ENCODE assay signal across 1 cellular context in the genomic region with DNA sequence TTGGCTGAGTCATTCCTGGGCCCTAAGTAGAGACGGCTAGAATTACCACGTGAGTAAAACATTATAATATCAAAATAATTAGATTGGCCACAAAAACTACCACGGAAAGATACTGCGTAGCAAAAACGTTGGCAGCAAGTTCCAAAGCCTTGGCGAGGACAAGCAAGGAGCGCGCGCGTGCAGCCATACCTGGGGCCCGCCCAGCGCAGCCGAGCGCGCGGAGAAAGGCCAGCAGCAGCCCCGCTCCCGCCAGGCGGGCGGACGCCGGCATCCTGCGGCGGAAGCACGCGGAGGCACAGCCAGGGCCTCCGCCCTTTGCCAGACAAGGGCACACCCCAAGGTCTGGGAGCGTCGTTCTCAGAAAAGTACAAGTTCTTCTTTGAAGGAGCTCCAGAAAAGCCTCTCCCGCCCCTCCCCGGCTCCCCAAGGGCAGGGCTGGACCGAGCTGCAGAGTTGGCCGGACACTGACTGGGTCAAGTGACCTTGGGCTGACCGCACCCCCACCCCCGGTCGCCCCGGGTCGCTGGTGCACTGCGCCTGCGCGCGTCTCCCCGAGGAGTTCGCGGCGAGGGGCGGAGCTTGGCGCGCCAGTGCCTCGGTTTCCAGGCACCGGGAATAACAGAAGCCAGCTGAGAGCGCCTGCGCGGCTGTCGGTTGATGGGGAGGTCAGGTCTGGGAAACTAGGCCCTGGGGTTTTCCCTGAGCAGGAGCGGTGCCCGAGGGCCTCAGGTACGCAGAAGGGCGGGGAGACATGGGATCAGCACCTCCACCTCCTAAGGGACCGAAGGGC.
TF ChIP-seq lines count a peak whose summit lies in the region.

Gene ZC2HC1C, plus strand, starts transcription at position 621 of the 790 bp plus-strand sequence. CDS start 933 bp downstream, outside the sequence.

TF ChIP-seq in K562, 482 proteins besides CTCF, POLR2A, EP300 and RAD21 (continued from another document and continues in another):
- no peak for TF ChIP-seq ZFP91 (CRISPR knock-in tag; IDR thresholded peaks at IDR 0.05)
- TF ChIP-seq CCNT2 (IDR thresholded peaks at IDR 0.05; ENCODE audit: borderline replicate concordance, extremely low read depth, insufficient read length, low read depth, low read length), result peak; percentile 90
- TF ChIP-seq, protein P1, sequence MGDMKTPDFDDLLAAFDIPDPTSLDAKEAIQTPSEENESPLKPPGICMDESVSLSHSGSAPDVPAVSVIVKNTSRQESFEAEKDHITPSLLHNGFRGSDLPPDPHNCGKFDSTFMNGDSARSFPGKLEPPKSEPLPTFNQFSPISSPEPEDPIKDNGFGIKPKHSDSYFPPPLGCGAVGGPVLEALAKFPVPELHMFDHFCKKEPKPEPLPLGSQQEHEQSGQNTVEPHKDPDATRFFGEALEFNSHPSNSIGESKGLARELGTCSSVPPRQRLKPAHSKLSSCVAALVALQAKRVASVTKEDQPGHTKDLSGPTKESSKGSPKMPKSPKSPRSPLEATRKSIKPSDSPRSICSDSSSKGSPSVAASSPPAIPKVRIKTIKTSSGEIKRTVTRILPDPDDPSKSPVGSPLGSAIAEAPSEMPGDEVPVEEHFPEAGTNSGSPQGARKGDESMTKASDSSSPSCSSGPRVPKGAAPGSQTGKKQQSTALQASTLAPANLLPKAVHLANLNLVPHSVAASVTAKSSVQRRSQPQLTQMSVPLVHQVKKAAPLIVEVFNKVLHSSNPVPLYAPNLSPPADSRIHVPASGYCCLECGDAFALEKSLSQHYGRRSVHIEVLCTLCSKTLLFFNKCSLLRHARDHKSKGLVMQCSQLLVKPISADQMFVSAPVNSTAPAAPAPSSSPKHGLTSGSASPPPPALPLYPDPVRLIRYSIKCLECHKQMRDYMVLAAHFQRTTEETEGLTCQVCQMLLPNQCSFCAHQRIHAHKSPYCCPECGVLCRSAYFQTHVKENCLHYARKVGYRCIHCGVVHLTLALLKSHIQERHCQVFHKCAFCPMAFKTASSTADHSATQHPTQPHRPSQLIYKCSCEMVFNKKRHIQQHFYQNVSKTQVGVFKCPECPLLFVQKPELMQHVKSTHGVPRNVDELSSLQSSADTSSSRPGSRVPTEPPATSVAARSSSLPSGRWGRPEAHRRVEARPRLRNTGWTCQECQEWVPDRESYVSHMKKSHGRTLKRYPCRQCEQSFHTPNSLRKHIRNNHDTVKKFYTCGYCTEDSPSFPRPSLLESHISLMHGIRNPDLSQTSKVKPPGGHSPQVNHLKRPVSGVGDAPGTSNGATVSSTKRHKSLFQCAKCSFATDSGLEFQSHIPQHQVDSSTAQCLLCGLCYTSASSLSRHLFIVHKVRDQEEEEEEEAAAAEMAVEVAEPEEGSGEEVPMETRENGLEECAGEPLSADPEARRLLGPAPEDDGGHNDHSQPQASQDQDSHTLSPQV (IDR thresholded peaks at IDR 0.05), result peak; percentile 82
- TF ChIP-seq, protein P2, sequence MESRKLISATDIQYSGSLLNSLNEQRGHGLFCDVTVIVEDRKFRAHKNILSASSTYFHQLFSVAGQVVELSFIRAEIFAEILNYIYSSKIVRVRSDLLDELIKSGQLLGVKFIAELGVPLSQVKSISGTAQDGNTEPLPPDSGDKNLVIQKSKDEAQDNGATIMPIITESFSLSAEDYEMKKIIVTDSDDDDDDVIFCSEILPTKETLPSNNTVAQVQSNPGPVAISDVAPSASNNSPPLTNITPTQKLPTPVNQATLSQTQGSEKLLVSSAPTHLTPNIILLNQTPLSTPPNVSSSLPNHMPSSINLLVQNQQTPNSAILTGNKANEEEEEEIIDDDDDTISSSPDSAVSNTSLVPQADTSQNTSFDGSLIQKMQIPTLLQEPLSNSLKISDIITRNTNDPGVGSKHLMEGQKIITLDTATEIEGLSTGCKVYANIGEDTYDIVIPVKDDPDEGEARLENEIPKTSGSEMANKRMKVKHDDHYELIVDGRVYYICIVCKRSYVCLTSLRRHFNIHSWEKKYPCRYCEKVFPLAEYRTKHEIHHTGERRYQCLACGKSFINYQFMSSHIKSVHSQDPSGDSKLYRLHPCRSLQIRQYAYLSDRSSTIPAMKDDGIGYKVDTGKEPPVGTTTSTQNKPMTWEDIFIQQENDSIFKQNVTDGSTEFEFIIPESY (CRISPR knock-in tag; IDR thresholded peaks at IDR 0.05), result peak; percentile 73
- TF ChIP-seq MAZ (CRISPR knock-in tag; conservative IDR thresholded peaks at IDR 0.05 in 1 of 2, IDR thresholded peaks at IDR 0.05 in 1 of 2), result peak; percentile 84 to 87
- no peak for TF ChIP-seq SAFB2 (IDR thresholded peaks at IDR 0.05; ENCODE audit: borderline replicate concordance, low read depth, low read length, severe bottlenecking)
- TF ChIP-seq TCF7 (IDR thresholded peaks at IDR 0.05; ENCODE audit: borderline replicate concordance), result no peak
- TF ChIP-seq, protein P3, sequence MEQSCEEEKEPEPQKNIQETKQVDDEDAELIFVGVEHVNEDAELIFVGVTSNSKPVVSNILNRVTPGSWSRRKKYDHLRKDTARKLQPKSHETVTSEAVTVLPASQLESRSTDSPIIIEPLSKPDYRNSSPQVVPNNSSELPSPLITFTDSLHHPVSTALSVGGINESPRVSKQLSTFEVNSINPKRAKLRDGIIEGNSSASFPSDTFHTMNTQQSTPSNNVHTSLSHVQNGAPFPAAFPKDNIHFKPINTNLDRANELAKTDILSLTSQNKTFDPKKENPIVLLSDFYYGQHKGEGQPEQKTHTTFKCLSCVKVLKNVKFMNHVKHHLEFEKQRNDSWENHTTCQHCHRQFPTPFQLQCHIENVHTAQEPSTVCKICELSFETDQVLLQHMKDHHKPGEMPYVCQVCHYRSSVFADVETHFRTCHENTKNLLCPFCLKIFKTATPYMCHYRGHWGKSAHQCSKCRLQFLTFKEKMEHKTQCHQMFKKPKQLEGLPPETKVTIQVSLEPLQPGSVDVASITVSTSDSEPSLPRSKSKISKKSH (CRISPR knock-in tag; IDR thresholded peaks at IDR 0.05), result no peak
- TF ChIP-seq NR2C1 (IDR thresholded peaks at IDR 0.05), result peak; percentile 85
- TF ChIP-seq NR2C1 (tag; IDR thresholded peaks at IDR 0.05), result peak; percentile 87
- no peak for TF ChIP-seq ZNF121 (CRISPR knock-in tag; conservative IDR thresholded peaks at IDR 0.05)
- TF ChIP-seq NEUROD1 (IDR thresholded peaks at IDR 0.05; ENCODE audit: borderline replicate concordance, low read depth, low read length, partially characterized antibody), result no peak
- TF ChIP-seq ZFP30 (CRISPR knock-in tag; IDR thresholded peaks at IDR 0.05; ENCODE audit: borderline replicate concordance), result no peak
- TF ChIP-seq VEZF1 (CRISPR knock-in tag; IDR thresholded peaks at IDR 0.05), result peak; percentile 82
- TF ChIP-seq, protein P4, sequence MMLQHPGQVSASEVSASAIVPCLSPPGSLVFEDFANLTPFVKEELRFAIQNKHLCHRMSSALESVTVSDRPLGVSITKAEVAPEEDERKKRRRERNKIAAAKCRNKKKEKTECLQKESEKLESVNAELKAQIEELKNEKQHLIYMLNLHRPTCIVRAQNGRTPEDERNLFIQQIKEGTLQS (IDR thresholded peaks at IDR 0.05), result 0 out of 2 replicates have a peak, but pooled peaks have one; percentile 52
- TF ChIP-seq, protein P4 (CRISPR knock-in tag; conservative IDR thresholded peaks at IDR 0.05), result no peak
- TF ChIP-seq FOXA3 (CRISPR knock-in tag; conservative IDR thresholded peaks at IDR 0.05 in 1 of 2, IDR thresholded peaks at IDR 0.05 in 1 of 2), result no peak
- no peak for TF ChIP-seq SMARCA4 (IDR thresholded peaks at IDR 0.05)
- TF ChIP-seq NR4A1 (CRISPR knock-in tag; IDR thresholded peaks at IDR 0.05), result no peak
- TF ChIP-seq NR4A1 (tag; IDR thresholded peaks at IDR 0.05), result no peak
- TF ChIP-seq CHD7 (IDR thresholded peaks at IDR 0.05; ENCODE audit: low read depth, low read length), result no peak
- TF ChIP-seq ZC3H8 (IDR thresholded peaks at IDR 0.05), result no peak
- peak; percentile 73 for TF ChIP-seq RFX1 (IDR thresholded peaks at IDR 0.05)
